In genomic region chr5:119873611-119874010, GRCh38 we compare ENCODE assay signal across 19 cellular contexts.
A peak's percentile ranks its signal among the peaks of the same experiment; 100 is the strongest.
DNase-seq lines count a peak whose midpoint lies in the region; ATAC-seq, FAIRE-seq and TF ChIP-seq lines count a peak whose summit lies in the region.
"Had no signal": no experiment of that assay in that cellular context is flagged by ENCODE, and none has a peak within 500 bp of the region (broad histone marks: within the 10 kb centered on the region; RNA-seq: fewer than 3 reads in every experiment).

No MANE protein-coding gene starts in this region.

- H3K4me1 ChIP-seq in A673 (ENCODE audit: insufficient read depth, low read length, poor library complexity, severe bottlenecking) (no peaks in the 10 kb centered on the region), osteoblast (ENCODE audit: insufficient read depth, low read length) (no peaks in the 10 kb centered on the region), pancreas (no peaks in the 10 kb centered on the region)
- H3K4me1 ChIP-seq: A549, Caco-2 had no signal

- H3K27me3 ChIP-seq in A673 (replicated peaks; ENCODE audit: insufficient read depth, low read depth, low read length, poor library complexity) (no peaks in the 10 kb centered on the region), bronchial epithelial cell (ENCODE audit: control insufficient read depth, insufficient read depth, low read length) (no peaks in the 10 kb centered on the region), osteoblast (ENCODE audit: insufficient read depth, low read length) (no peaks in the 10 kb centered on the region), pancreas (no peaks in the 10 kb centered on the region)

- no peak overlapping the region for H3K27ac ChIP-seq in A673 (ENCODE audit: low read depth, low read length, poor library complexity, severe bottlenecking)
- H3K27ac ChIP-seq in osteoblast (ENCODE audit: low read depth, low read length): no peak overlapping the region
- H3K27ac ChIP-seq in pancreas: no peak overlapping the region
- H3K27ac ChIP-seq: A549, GM23248 had no signal

- H3K4me2 ChIP-seq in osteoblast (ENCODE audit: insufficient read depth, low read length): no peak overlapping the region
- H3K4me2 ChIP-seq: A549 had no signal

- ATAC-seq in HG03521 (IDR thresholded peaks at IDR 0.05; ENCODE audit: unreplicated experiment) (no peak), pancreas (no peak)
- ATAC-seq: A549; CD8-positive, alpha-beta T cell; HCT116 had no signal

- BruUV-seq in A673 (replicated peaks; lab: Mats Ljungman, UMichigan): no TSS peak

- no peaks in the 10 kb centered on the region for H3K79me2 ChIP-seq in osteoblast (ENCODE audit: insufficient read depth, low read length)

- TF ChIP-seq POLR2A in GM12892 (IDR thresholded peaks at IDR 0.05; ENCODE audit: low read depth, low read length): no peak

- H2AFZ ChIP-seq in osteoblast (ENCODE audit: low read length): no peak overlapping the region
- H2AFZ ChIP-seq: GM23248 had no signal

- CTCF ChIA-PET in A673 (lab: Charles Lee): no interaction called here

- H3K36me3 ChIP-seq in A673 (ENCODE audit: insufficient read depth, low read length, poor library complexity, severe bottlenecking) (no peaks in the 10 kb centered on the region), bronchial epithelial cell (ENCODE audit: control insufficient read depth, insufficient read depth, low read length) (no peaks in the 10 kb centered on the region), osteoblast (ENCODE audit: insufficient read depth, low read length) (no peaks in the 10 kb centered on the region), pancreas (no peaks in the 10 kb centered on the region)

- intact Hi-C loops in A673 (cut with micrococcal nuclease; ENCODE audit: unreplicated experiment): loop anchor here (5.0 kb wide), 1 partner anchor 91 kb away; no protein-coding TSS in a partner anchor
- intact Hi-C loops in pancreas (cut with DNase I): no loop called here

- 73 to 78% methylated on average over 5 of the region's 5 CpGs for WGBS in pancreas, 2 donors

- H4K20me1 ChIP-seq in osteoblast (ENCODE audit: insufficient read depth, low read length): no peaks in the 10 kb centered on the region

- H3K9me3 ChIP-seq in A673 (ENCODE audit: low read depth, low read length, poor library complexity, severe bottlenecking) (no peaks in the 10 kb centered on the region), osteoblast (ENCODE audit: low read depth, low read length) (no peaks in the 10 kb centered on the region), pancreas (no peaks in the 10 kb centered on the region)
- H3K9me3 ChIP-seq: A549, Caco-2 had no signal

- H3K4me3 ChIP-seq in A673 (ENCODE audit: low read depth, low read length, poor library complexity, severe bottlenecking) (no peak overlapping the region), bronchial epithelial cell (ENCODE audit: low read depth, low read length) (no peak overlapping the region), osteoblast (ENCODE audit: insufficient read depth, low read length) (no peak overlapping the region), pancreas (no peak overlapping the region)
- H3K4me3 ChIP-seq: A549, GM23248 had no signal

- TF ChIP-seq CTCF in A673 (conservative IDR thresholded peaks at IDR 0.05; ENCODE audit: low read depth, low read length): no peak
- TF ChIP-seq CTCF in bronchial epithelial cell (IDR thresholded peaks at IDR 0.05; ENCODE audit: insufficient read depth, low read length, severe bottlenecking): no peak
- TF ChIP-seq CTCF in osteoblast (IDR thresholded peaks at IDR 0.05; ENCODE audit: extremely low read depth, low read depth, low read length): no peak
- TF ChIP-seq CTCF in pancreas (IDR thresholded peaks at IDR 0.05): no peak

- POLR2A ChIA-PET in A673 (lab: Charles Lee; ENCODE audit: low non-redundant PET): no interaction called here

- FAIRE-seq in GM12892 (lab: Jason Lieb, UNC) (peak; percentile 70), bronchial epithelial cell (lab: Jason Lieb, UNC) (peak; percentile 40), pancreas (lab: Jason Lieb, UNC) (no peak)
- FAIRE-seq: A549, G401.6, GM19239 had no signal

- DNase-seq in A673 (ENCODE audit: low spot score) (peak; percentile 61), GM12892 (ENCODE audit: insufficient read length) (no peak), bronchial epithelial cell (ENCODE audit: low read depth) (no peak), osteoblast (ENCODE audit: insufficient read length, low spot score, missing footprints) (peak; percentile 1), NCI-H2227 treated with DMSO at 0.1 percent for 48 hours (lab: John Stamatoyannopoulos, UW) (no peak), pancreas (no peak)
- DNase-seq: 8988T; Caco-2; CD4-positive, CD25-positive, alpha-beta regulatory T cell; CD8-positive, alpha-beta T cell; DMS153; DND-41; GM23248; H9 had no signal

Comparison
In these comparisons a context has a peak if more than half of its experiments do, and no peak if none do; other contexts are left out.
1. DNase-seq: peak in A673 (single experiment) and osteoblast (single experiment); none in GM12892 (single experiment), bronchial epithelial cell (single experiment), NCI-H2227 treated with DMSO at 0.1 percent for 48 hours (single experiment) and pancreas (0 of 6).